26 cellular contexts compared by ENCODE assay signal in the genomic region with DNA sequence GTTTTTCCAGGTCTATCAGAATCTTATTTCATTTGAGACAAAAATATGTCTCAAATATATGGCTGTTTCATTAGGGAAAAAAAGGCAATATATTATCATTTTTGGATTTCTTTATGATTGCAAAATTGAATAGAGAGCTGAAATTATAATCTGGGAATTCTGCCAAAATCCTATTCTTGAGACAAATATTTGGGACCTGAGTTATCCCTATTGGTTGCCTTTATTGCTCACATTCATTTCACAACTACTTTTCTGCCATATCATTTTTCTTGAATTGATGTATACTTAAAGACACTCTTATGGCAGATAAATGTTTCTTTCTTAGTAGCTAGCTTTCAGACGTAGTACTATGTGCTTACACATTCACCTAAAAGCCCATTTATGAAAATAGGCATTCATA.
"Had no signal": no experiment of that assay in that cellular context is flagged by ENCODE, and none has a peak within 500 bp of the region (broad histone marks: within the 10 kb centered on the region; RNA-seq: fewer than 3 reads in every experiment).

No MANE protein-coding gene starts in this region.

- H3K27ac ChIP-seq: cardiac muscle cell, gastroesophageal sphincter, pancreas, prostate gland, skin epidermis, VCaP had no signal

- H3K4me3 ChIP-seq: cardiac muscle cell, gastroesophageal sphincter, pancreas, prostate gland, skin epidermis had no signal

- H3K9me3 ChIP-seq: gastroesophageal sphincter, pancreas, prostate gland had no signal

- H3K4me1 ChIP-seq: gastroesophageal sphincter, prostate gland had no signal

- DNase-seq: activated CD4-positive, alpha-beta T cell treated with anti-CD3 and anti-CD28 coated beads for 4 hours; activated CD4-positive, alpha-beta T cell treated with anti-CD3 and anti-CD28 coated beads, Interleukin-2, amount 50 U/mL, for 4 hours; activated naive CD4-positive, alpha-beta T cell; activated T-cell treated with anti-CD3 and anti-CD28 coated beads for 4 hours; activated T-cell treated with anti-CD3 and anti-CD28 coated beads, Interleukin-2, amount 50 U/mL, for 72 hours; anterior cingulate cortex; cortex of kidney; effector memory CD8-positive, alpha-beta T cell; hippocampal formation; left cardiac atrium; naive B cell; pancreas; retina; stimulated activated CD4-positive, alpha-beta T cell treated with anti-CD3 and anti-CD28 coated beads, Interleukin-4, amount 100 ng/mL, for 4 hours; stimulated activated CD8-positive, alpha-beta memory T cell treated with anti-CD3 and anti-CD28 coated beads, Interleukin-4, amount 100 ng/mL, for 48 hours; stimulated activated naive CD8-positive, alpha-beta T cell treated with anti-CD3 and anti-CD28 coated beads, Interleukin-15, amount 100 ng/mL, for 72 hours; substantia nigra; T-helper 9 cell had no signal

- H3K27me3 ChIP-seq: cardiac muscle cell, gastroesophageal sphincter, pancreas had no signal

- H3K36me3 ChIP-seq: cardiac muscle cell, gastroesophageal sphincter, pancreas, prostate gland had no signal

- ATAC-seq: activated T-cell treated with anti-CD3 and anti-CD28 coated beads, Interleukin-2, amount 50 U/mL, for 72 hours; effector memory CD8-positive, alpha-beta T cell; esophagus mucosa; gastroesophageal sphincter; left cardiac atrium; pancreas; sciatic nerve; stimulated activated memory B cell treated with anti-CD40 and anti-IgM and Interleukin-4, amounts not matched to agents 10 μg/mL and 1 μg/mL and 100 μg/mL, for 72 hours; stimulated activated naive CD8-positive, alpha-beta T cell treated with anti-CD3 and anti-CD28 coated beads, Interleukin-15, amount 100 ng/mL, for 72 hours had no signal
